8 cellular contexts compared by ENCODE assay signal in the genomic region with DNA sequence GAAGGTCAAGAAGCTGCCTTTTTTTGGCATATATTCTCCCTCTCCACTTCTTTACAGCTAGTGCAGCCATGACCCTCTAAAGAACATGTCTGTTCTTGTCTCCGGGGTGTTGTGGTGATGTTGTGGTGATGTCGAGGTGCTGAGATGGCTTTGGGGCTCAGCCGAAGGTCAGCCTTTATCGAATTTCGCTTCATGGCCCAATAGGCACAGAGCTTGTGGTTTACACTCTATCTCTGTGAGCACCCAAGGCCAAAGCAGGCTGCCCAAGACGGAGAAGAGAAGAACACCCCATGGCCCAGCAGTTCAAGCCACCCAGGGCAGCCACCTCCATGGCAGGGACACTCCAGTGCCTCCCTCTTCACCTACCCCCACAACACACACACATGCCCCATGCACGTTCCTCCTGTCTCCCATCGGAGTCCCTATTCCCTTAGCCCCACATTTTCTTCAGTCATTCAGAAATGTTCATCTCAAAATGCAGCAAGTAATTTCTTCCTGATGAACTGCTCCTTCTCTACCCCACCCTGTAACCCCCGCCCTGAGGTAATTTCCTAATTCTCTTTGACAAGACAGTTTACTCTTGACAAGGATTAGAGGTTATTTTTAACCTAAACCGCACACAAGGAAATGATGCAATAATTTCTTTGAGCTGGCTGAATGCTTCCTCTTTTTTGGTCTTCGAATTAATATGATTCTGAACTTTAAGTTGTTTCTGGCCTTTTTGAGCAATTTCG.
DNase-seq lines count a peak whose midpoint lies in the region; ATAC-seq and TF ChIP-seq lines count a peak whose summit lies in the region.

No MANE protein-coding gene starts in this region.

- DNase-seq in GM19238 (ENCODE audit: insufficient read length, low spot score) (peak; percentile 28), SKM-1 (lab: John Stamatoyannopoulos, UW; ENCODE audit: unreplicated experiment) (peak; percentile 96), memory B cell (ENCODE audit: low spot score in 2 of 2) (peak; percentile 18 to 53), NCI-H2227 treated with DMSO at 0.1 percent for 48 hours (lab: John Stamatoyannopoulos, UW) (no peak), C1 segment of cervical spinal cord (lab: John Stamatoyannopoulos, UW) (no peak), NCI-H345 (lab: John Stamatoyannopoulos, UW) (no peak)

- no peak for TF ChIP-seq CTCF in DOHH2 (IDR thresholded peaks at IDR 0.05; ENCODE audit: low read depth, low read length, poor library complexity, severe bottlenecking)

- no peaks in the 10 kb centered on the region for H3F3A ChIP-seq in DOHH2 (ENCODE audit: control insufficient read depth, insufficient read depth)

- H3K4me1 Mint-ChIP-seq in memory B cell = peaks cover 33% of the 10 kb centered on the region

- peaks cover 20% of the 10 kb centered on the region; the same call in 1 of the 2 replicates for H3K27me3 ChIP-seq in DOHH2 (ENCODE audit: control insufficient read depth, low read length)

- ATAC-seq in HG03108 (IDR thresholded peaks at IDR 0.05; ENCODE audit: unreplicated experiment) = peak; percentile 60
- ATAC-seq in memory B cell (ENCODE audit: low read depth) = peak; percentile 97

- H3K4me3 ChIP-seq in DOHH2 (ENCODE audit: low read length) = peak overlapping the region; percentile 65

- H3K27me3 Mint-ChIP-seq in memory B cell = peaks cover 1% of the 10 kb centered on the region

- no peaks in the 10 kb centered on the region for H4K20me1 ChIP-seq in DOHH2 (ENCODE audit: control insufficient read depth, insufficient read depth, low read depth, low read length)

- H3K27ac ChIP-seq in DOHH2 (ENCODE audit: low read depth, low read length) = peak overlapping the region; percentile 52

- no peaks in the 10 kb centered on the region for H3K79me2 ChIP-seq in DOHH2 (ENCODE audit: control insufficient read depth, low read length)

- H3K4me3 Mint-ChIP-seq in memory B cell = peak overlapping the region; percentile 76

- no peaks in the 10 kb centered on the region for H3K9me3 ChIP-seq in DOHH2 (ENCODE audit: control insufficient read depth, insufficient read depth, low read length)

- H3K9me2 ChIP-seq in DOHH2 (replicated peaks; ENCODE audit: control insufficient read depth, low read length) = no peaks in the 10 kb centered on the region

- H3K4me1 ChIP-seq in DOHH2 (ENCODE audit: control insufficient read depth, low read length) = peaks cover 32% of the 10 kb centered on the region

- no peaks in the 10 kb centered on the region for H3K36me3 Mint-ChIP-seq in memory B cell

- no peaks in the 10 kb centered on the region for H3K36me3 ChIP-seq in DOHH2 (ENCODE audit: control insufficient read depth, low read length)

- H3K4me2 ChIP-seq in DOHH2 (ENCODE audit: low read length) = peak overlapping the region; percentile 83

- peak overlapping the region; percentile 71 for H3K27ac Mint-ChIP-seq in memory B cell

- no peaks in the 10 kb centered on the region for H3K9me3 Mint-ChIP-seq in memory B cell

Comparison
In these comparisons a context has a peak if more than half of its experiments do, and no peak if none do; other contexts are left out.
1. DNase-seq: peak in GM19238 (single experiment), SKM-1 (single experiment) and memory B cell (2 of 2); none in NCI-H2227 treated with DMSO at 0.1 percent for 48 hours (single experiment), C1 segment of cervical spinal cord (0 of 14) and NCI-H345 (single experiment).